Comparison of ENCODE assay signal across 20 cellular contexts in the genomic region with DNA sequence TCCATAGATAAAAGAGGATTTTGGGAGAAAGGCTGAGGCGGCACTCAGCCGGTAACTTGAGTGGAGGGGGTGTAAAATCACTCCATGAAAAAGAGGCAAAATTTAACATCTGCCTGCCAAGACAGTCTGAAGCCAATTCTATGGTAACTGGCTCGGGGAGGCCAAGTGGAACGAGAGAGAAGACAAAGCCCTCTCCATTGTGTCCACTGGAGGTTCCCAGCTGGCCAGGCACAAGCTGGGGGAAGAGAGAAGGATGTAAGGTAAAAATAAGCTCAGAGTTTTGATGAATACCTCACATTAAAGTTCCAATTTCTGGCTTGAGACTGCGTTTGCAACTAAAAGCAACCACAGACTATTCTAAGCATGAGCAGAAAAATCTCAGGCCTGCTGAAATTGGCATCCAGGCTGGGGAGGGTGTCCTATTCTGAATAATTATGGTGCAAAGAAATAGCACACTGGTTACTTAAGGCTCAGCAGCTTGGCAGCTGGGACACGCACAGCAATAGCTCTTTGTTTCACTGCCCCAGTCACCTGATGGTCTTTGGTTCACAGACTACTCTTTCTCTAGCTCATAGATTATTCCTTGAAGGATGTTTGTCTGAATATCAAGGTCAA. TPM values are rescaled to one million over a fixed set of nuclear protein-coding genes. Genes with fewer than 3 reads are reported as not detected.
DNase-seq lines count a peak whose midpoint lies in the region; ATAC-seq and TF ChIP-seq lines count a peak whose summit lies in the region.
"Had no signal": no experiment of that assay in that cellular context is flagged by ENCODE, and none has a peak within 500 bp of the region (broad histone marks: within the 10 kb centered on the region; RNA-seq: fewer than 3 reads in every experiment).

No MANE protein-coding gene starts in this region.

- H4K20me1 ChIP-seq in Karpas-422 (ENCODE audit: insufficient read depth, low read depth, low read length), result no peaks in the 10 kb centered on the region

- H3K4me3 Mint-ChIP-seq in activated CD4-positive, alpha-beta T cell treated with anti-CD3 and anti-CD28 coated beads, Interleukin-2, amount 10 ng/mL, durations not matched to agents 7 days and 5 days, result no peak overlapping the region
- H3K4me3 Mint-ChIP-seq: activated naive CD8-positive, alpha-beta T cell treated with anti-CD3 and anti-CD28 coated beads, Interleukin-2, amount 50 U/mL, for 24 hours; neural crest cell; stimulated activated naive CD8-positive, alpha-beta T cell treated with anti-CD3 and anti-CD28 coated beads, Interleukin-15, Interleukin-2, amounts not matched to agents 100 ng/mL and 50 ng/mL, for 24 hours had no signal

- no peaks in the 10 kb centered on the region for H3K9me3 Mint-ChIP-seq in activated CD4-positive, alpha-beta T cell treated with anti-CD3 and anti-CD28 coated beads, Interleukin-2, amount 10 ng/mL, durations not matched to agents 7 days and 5 days
- H3K9me3 Mint-ChIP-seq: activated naive CD8-positive, alpha-beta T cell treated with anti-CD3 and anti-CD28 coated beads, Interleukin-2, amount 50 U/mL, for 24 hours; neural crest cell; stimulated activated naive CD8-positive, alpha-beta T cell treated with anti-CD3 and anti-CD28 coated beads, Interleukin-15, Interleukin-2, amounts not matched to agents 100 ng/mL and 50 ng/mL, for 24 hours had no signal

- H3K27ac Mint-ChIP-seq in activated CD4-positive, alpha-beta T cell treated with anti-CD3 and anti-CD28 coated beads, Interleukin-2, amount 10 ng/mL, durations not matched to agents 7 days and 5 days, result no peak overlapping the region
- H3K27ac Mint-ChIP-seq: activated naive CD8-positive, alpha-beta T cell treated with anti-CD3 and anti-CD28 coated beads, Interleukin-2, amount 50 U/mL, for 24 hours; stimulated activated naive CD8-positive, alpha-beta T cell treated with anti-CD3 and anti-CD28 coated beads, Interleukin-15, Interleukin-2, amounts not matched to agents 100 ng/mL and 50 ng/mL, for 24 hours had no signal

- H2AFZ ChIP-seq in Karpas-422 (ENCODE audit: low read length), result no peak overlapping the region
- H2AFZ ChIP-seq in neuronal stem cell (ENCODE audit: low read length), result peak overlapping the region; percentile 2

- H2BK15ac ChIP-seq in neuronal stem cell (ENCODE audit: low read length), result no peak overlapping the region

- no peak overlapping the region for H2BK12ac ChIP-seq in neuronal stem cell (ENCODE audit: low read length)

- no peak overlapping the region for H3K4ac ChIP-seq in neuronal stem cell (ENCODE audit: low read length)

- POLR2A ChIA-PET in activated CD4-positive, alpha-beta T cell treated with anti-CD3 and anti-CD28 coated beads, Interleukin-2, amount 10 ng/mL, durations not matched to agents 7 days and 5 days (lab: Charles Lee), result no interaction called here

- H4K91ac ChIP-seq in neuronal stem cell (ENCODE audit: low read depth, low read length, poor library complexity), result no peak overlapping the region

- no peaks in the 10 kb centered on the region for H3K79me1 ChIP-seq in neuronal stem cell (ENCODE audit: low read depth, low read length)

- TF ChIP-seq CTCF in AG10803 (conservative IDR thresholded peaks at IDR 0.05; ENCODE audit: low read length), result peak; percentile 12
- no peak for TF ChIP-seq CTCF in dorsolateral prefrontal cortex (IDR thresholded peaks at IDR 0.05 in 54 of 56, conservative IDR thresholded peaks at IDR 0.05 in 2 of 56; ENCODE audit: low read depth in 1 of 56, partially characterized antibody in 56 of 56)

- H3K4me1 Mint-ChIP-seq in activated CD4-positive, alpha-beta T cell treated with anti-CD3 and anti-CD28 coated beads, Interleukin-2, amount 10 ng/mL, durations not matched to agents 7 days and 5 days, result no peaks in the 10 kb centered on the region
- H3K4me1 Mint-ChIP-seq: activated naive CD8-positive, alpha-beta T cell treated with anti-CD3 and anti-CD28 coated beads, Interleukin-2, amount 50 U/mL, for 24 hours had no signal

- H3K36me3 Mint-ChIP-seq in activated CD4-positive, alpha-beta T cell treated with anti-CD3 and anti-CD28 coated beads, Interleukin-2, amount 10 ng/mL, durations not matched to agents 7 days and 5 days (ENCODE audit: low read depth), result no peaks in the 10 kb centered on the region

- H3K4me1 ChIP-seq in Karpas-422 (ENCODE audit: low read length) (peaks cover 15% of the 10 kb centered on the region), neuronal stem cell (ENCODE audit: control insufficient read depth in 2 of 2, insufficient read depth in 1 of 2, low read depth in 1 of 2, low read length in 2 of 2) (peaks cover 2 to 4% of the 10 kb centered on the region in 2 donors)

- peaks cover 4% of the 10 kb centered on the region for H3K27me3 Mint-ChIP-seq in activated CD4-positive, alpha-beta T cell treated with anti-CD3 and anti-CD28 coated beads, Interleukin-2, amount 10 ng/mL, durations not matched to agents 7 days and 5 days

- H2BK5ac ChIP-seq in neuronal stem cell (ENCODE audit: low read length), result no peak overlapping the region

- no peak overlapping the region for H4K8ac ChIP-seq in neuronal stem cell (ENCODE audit: low read depth, low read length)

- no peak for ATAC-seq in HG02981 (IDR thresholded peaks at IDR 0.05; ENCODE audit: unreplicated experiment)
- ATAC-seq: activated CD4-positive, CD25-positive, alpha-beta regulatory T cell treated with anti-CD3 and anti-CD28 coated beads, Interleukin-2, amount 50 U/mL, for 24 hours; activated naive CD8-positive, alpha-beta T cell treated with anti-CD3 and anti-CD28 coated beads, Interleukin-2, amount 50 U/mL, for 24 hours had no signal

- no peak overlapping the region for H3K4me3 ChIP-seq in AG10803 (ENCODE audit: low read length)
- no peak overlapping the region for H3K4me3 ChIP-seq in Karpas-422 (ENCODE audit: low read length)
- peak overlapping the region in 2 of 59 donors; percentile 10 to 29 for H3K4me3 ChIP-seq in dorsolateral prefrontal cortex
- H3K4me3 ChIP-seq in neuronal stem cell (ENCODE audit: low read length in 2 of 2), result no peak overlapping the region

- H3K9me3 ChIP-seq in Karpas-422 (ENCODE audit: low read length) (no peaks in the 10 kb centered on the region), neuronal stem cell (replicated peaks in 1 of 2; ENCODE audit: control insufficient read depth in 2 of 2, insufficient read depth in 1 of 2, low read depth in 1 of 2, low read length in 2 of 2) (no peaks in the 10 kb centered on the region)

- H3K79me2 ChIP-seq in Karpas-422 (ENCODE audit: low read length), result no peaks in the 10 kb centered on the region

- H3K9me2 ChIP-seq in Karpas-422 (replicated peaks; ENCODE audit: insufficient read depth, low read length), result no peaks in the 10 kb centered on the region

- H3K4me2 ChIP-seq in Karpas-422 (ENCODE audit: low read depth, low read length, poor library complexity, severe bottlenecking) (peak overlapping the region; percentile 2), neuronal stem cell (ENCODE audit: insufficient read depth, low read length, poor library complexity, severe bottlenecking) (no peak overlapping the region)
- H3K4me2 ChIP-seq: KMS-11 had no signal

- H2AK5ac ChIP-seq in neuronal stem cell (ENCODE audit: low read depth, low read length), result no peak overlapping the region

- H3K9ac ChIP-seq in Karpas-422 (ENCODE audit: low read length) (no peak overlapping the region), neuronal stem cell (ENCODE audit: low read depth, low read length, poor library complexity) (no peak overlapping the region)
- H3K9ac ChIP-seq: KMS-11 had no signal

- WGBS in neuronal stem cell (ENCODE audit: extremely low coverage in 2 of 2, insufficient read length in 2 of 2, insufficient replicate concordance in 1 of 2), 2 donors, result no CpG with 5 or more reads among the region's 6 CpGs

- no peak overlapping the region for H3K14ac ChIP-seq in neuronal stem cell (ENCODE audit: low read length)

- intact Hi-C loops in dorsolateral prefrontal cortex (cut with DNase I), result no loop called here

- DNase-seq in AG10803 (ENCODE audit: low read depth), result peak; percentile 92
- peak; percentile 67 for DNase-seq in Karpas-422
- DNase-seq in dorsolateral prefrontal cortex, result peak in 6 of 10 donors; percentile 30 to 65 (median 48)
- DNase-seq in neuronal stem cell (ENCODE audit: low spot score), result no peak
- DNase-seq in NCI-H510A (lab: John Stamatoyannopoulos, UW), result no peak
- no peak for DNase-seq in stimulated activated CD4-positive, alpha-beta T cell treated with anti-CD3 and anti-CD28 coated beads, Interleukin-2, amount 100 ng/mL, for 48 hours
- DNase-seq in activated CD4-positive, alpha-beta T cell treated with anti-CD3 and anti-CD28 coated beads, Interleukin-2, amount 10 ng/mL, durations not matched to agents 7 days and 5 days, result no peak
- DNase-seq: activated naive CD8-positive, alpha-beta T cell treated with anti-CD3 and anti-CD28 coated beads, Interleukin-2, amount 50 U/mL, for 24 hours; DMS79; NCI-H1436; NCI-H526; small intestine had no signal

- H3K27me3 ChIP-seq in Karpas-422 (ENCODE audit: low read length) (no peaks in the 10 kb centered on the region), dorsolateral prefrontal cortex (no peaks in the 10 kb centered on the region), neuronal stem cell (ENCODE audit: control insufficient read depth in 3 of 3, insufficient read depth in 3 of 3, low read depth in 1 of 3, low read length in 3 of 3) (peaks cover 0 to 6% (median 0%) of the 10 kb centered on the region in 3 experiments)

- H2BK120ac ChIP-seq in neuronal stem cell (ENCODE audit: low read depth, low read length), result no peak overlapping the region

- CTCF ChIA-PET in activated CD4-positive, alpha-beta T cell treated with anti-CD3 and anti-CD28 coated beads, Interleukin-2, amount 10 ng/mL, durations not matched to agents 7 days and 5 days (lab: Charles Lee), result no interaction called here

- H3K36me3 ChIP-seq in Karpas-422 (ENCODE audit: insufficient read depth, low read length) (no peaks in the 10 kb centered on the region), neuronal stem cell (replicated peaks in 1 of 2; ENCODE audit: control insufficient read depth in 2 of 2, insufficient read depth in 2 of 2, low read length in 2 of 2) (no peaks in the 10 kb centered on the region)

- no peak overlapping the region for H3K18ac ChIP-seq in neuronal stem cell (ENCODE audit: low read length)

- H3K23ac ChIP-seq in neuronal stem cell (ENCODE audit: low read depth, low read length, poor library complexity), result no peak overlapping the region

- H3K27ac ChIP-seq in Karpas-422 (ENCODE audit: low read length) (no peak overlapping the region), dorsolateral prefrontal cortex (peak overlapping the region in 52 of 59 donors; percentile 4 to 84 (median 67)), neuronal stem cell (replicated peaks; ENCODE audit: low read length) (no peak overlapping the region)
- H3K27ac ChIP-seq: KMS-11 had no signal

RNA-seq across cellular contexts. Expression of gene CHRD, which starts 48.8 kb away (rescaled TPM):
- 17.7 and 52.9 TPM in 2 replicates for total RNA-seq in Karpas-422 (2014; rRNA removed; shearing (Covaris generic); ENCODE audit: low replicate concordance)
- 100 to 1,000 TPM in 1 of 120 experiments, 10 to 100 TPM in 119; 28.5 to 110 (median 60.9) TPM for total RNA-seq in dorsolateral prefrontal cortex
- 7.2 TPM for polyA plus RNA-seq in neuronal stem cell (2013, experiment 1 of 2)
- polyA plus RNA-seq in neuronal stem cell (2013, experiment 2 of 2), result 7.1 TPM
- total RNA-seq in activated CD4-positive, alpha-beta T cell treated with anti-CD3 and anti-CD28 coated beads, Interleukin-2, amount 10 ng/mL, durations not matched to agents 7 days and 5 days, result not detected
- total RNA-seq: RPMI7951; T-helper 1 cell treated with Interleukin-12 subunit alpha and Interleukin-12 subunit beta and Interleukin-4 antibody, amounts not matched to agents 30 ng/mL and 1 ng/mL, for 36 hours had no signal

RNA-seq across cellular contexts. Expression of gene THPO, which starts 50.7 kb away (rescaled TPM):
- total RNA-seq in Karpas-422 (2014; rRNA removed; shearing (Covaris generic); ENCODE audit: low replicate concordance), result 6.6 and 12.5 TPM in 2 replicates
- total RNA-seq in dorsolateral prefrontal cortex, result 10 to 100 TPM in 1 of 120 experiments, 1 to 10 TPM in 118, under 1 TPM in 1; 0.95 to 11.7 (median 3.5) TPM
- polyA plus RNA-seq in neuronal stem cell (2013, experiment 1 of 2), result 1.4 TPM
- polyA plus RNA-seq in neuronal stem cell (2013, experiment 2 of 2), result 1.7 TPM
- not detected for total RNA-seq in activated CD4-positive, alpha-beta T cell treated with anti-CD3 and anti-CD28 coated beads, Interleukin-2, amount 10 ng/mL, durations not matched to agents 7 days and 5 days
- total RNA-seq: lung microvascular endothelial cell; RPMI7951; T-helper 1 cell treated with Interleukin-12 subunit alpha and Interleukin-12 subunit beta and Interleukin-4 antibody, amounts not matched to agents 30 ng/mL and 1 ng/mL, for 36 hours had no signal

Comparison
In these comparisons a context has a peak if more than half of its experiments do, and no peak if none do; other contexts are left out.
1. DNase-seq: peak in AG10803 (single experiment), Karpas-422 (single experiment) and dorsolateral prefrontal cortex (6 of 10); none in neuronal stem cell (single experiment), NCI-H510A (single experiment), stimulated activated CD4-positive, alpha-beta T cell treated with anti-CD3 and anti-CD28 coated beads, Interleukin-2, amount 100 ng/mL, for 48 hours (0 of 2) and activated CD4-positive, alpha-beta T cell treated with anti-CD3 and anti-CD28 coated beads, Interleukin-2, amount 10 ng/mL, durations not matched to agents 7 days and 5 days (single experiment).
2. H3K27ac ChIP-seq: peak in dorsolateral prefrontal cortex (52 of 59); none in Karpas-422 (single experiment) and neuronal stem cell (single experiment).
3. RNA of gene CHRD, which starts 48.8 kb away (total RNA-seq): 28.5 to 110 TPM in dorsolateral prefrontal cortex and 17.7 to 52.9 TPM in Karpas-422; not detected in activated CD4-positive, alpha-beta T cell treated with anti-CD3 and anti-CD28 coated beads, Interleukin-2, amount 10 ng/mL, durations not matched to agents 7 days and 5 days; every median in the first group is over 10 times any median in the second.